ENCODE assay signal across 8 cellular contexts in genomic region chr5:149776376-149777305, GRCh38. TPM values are rescaled to one million over a fixed set of nuclear protein-coding genes. Genes with fewer than 3 reads are reported as not detected.
A peak's percentile ranks its signal among the peaks of the same experiment; 100 is the strongest.
DNase-seq lines count a peak whose midpoint lies in the region; ATAC-seq and TF ChIP-seq lines count a peak whose summit lies in the region.

No MANE protein-coding gene starts in this region.

- no peaks in the 10 kb centered on the region for H3K27me3 Mint-ChIP-seq in activated CD8-positive, alpha-beta T cell treated with anti-CD3 and anti-CD28 coated beads, Interleukin-2, amount 10 ng/mL, durations not matched to agents 7 days and 5 days (ENCODE audit: low read depth)
- no peaks in the 10 kb centered on the region for H3K27me3 Mint-ChIP-seq in activated CD8-positive, alpha-beta T cell treated with anti-CD3 and anti-CD28 coated beads for 36 hours
- H3K27me3 Mint-ChIP-seq in activated B cell treated with CpG ODN at 0.5 μM for 24 hours (no peaks in the 10 kb centered on the region), Calu3 (ENCODE audit: unreplicated experiment) (no peaks in the 10 kb centered on the region)

- no peaks in the 10 kb centered on the region for H3K27me3 ChIP-seq in suprapubic skin

- peaks cover 61% of the 10 kb centered on the region for H3K4me1 ChIP-seq in suprapubic skin

- TF ChIP-seq CTCF in activated CD8-positive, alpha-beta T cell treated with anti-CD3 and anti-CD28 coated beads for 36 hours (IDR thresholded peaks at IDR 0.05): no peak
- TF ChIP-seq CTCF in activated B cell treated with CpG ODN at 0.5 μM for 24 hours (IDR thresholded peaks at IDR 0.05) (no peak), suprapubic skin (IDR thresholded peaks at IDR 0.05) (no peak), Calu3 (IDR thresholded peaks at IDR 0.05; ENCODE audit: unreplicated experiment) (no peak)

- POLR2A ChIA-PET in activated CD8-positive, alpha-beta T cell treated with anti-CD3 and anti-CD28 coated beads, Interleukin-2, amount 10 ng/mL, durations not matched to agents 7 days and 5 days (lab: Charles Lee): interaction anchor here (0.6 kb wide), 1 partner anchor 368 kb away, joined by 4 read pairs; no protein-coding TSS in a partner anchor
- POLR2A ChIA-PET in activated CD8-positive, alpha-beta T cell treated with anti-CD3 and anti-CD28 coated beads for 36 hours (lab: Charles Lee): no interaction called here
- POLR2A ChIA-PET in activated B cell treated with CpG ODN at 0.5 μM for 24 hours (lab: Charles Lee): interaction anchor here (0.7 to 1.0 kb wide), 2 partner anchors 45 to 159 kb away, joined by 3 to 7 read pairs; no protein-coding TSS in a partner anchor

- no peak overlapping the region for H3K4me3 Mint-ChIP-seq in activated CD8-positive, alpha-beta T cell treated with anti-CD3 and anti-CD28 coated beads, Interleukin-2, amount 10 ng/mL, durations not matched to agents 7 days and 5 days
- no peak overlapping the region for H3K4me3 Mint-ChIP-seq in activated CD8-positive, alpha-beta T cell treated with anti-CD3 and anti-CD28 coated beads for 36 hours
- H3K4me3 Mint-ChIP-seq in activated B cell treated with CpG ODN at 0.5 μM for 24 hours (no peak overlapping the region), Calu3 (ENCODE audit: low read depth, unreplicated experiment) (no peak overlapping the region)

- TF ChIP-seq POLR2A in suprapubic skin (IDR thresholded peaks at IDR 0.05): no peak

- H3K9me3 ChIP-seq in suprapubic skin: no peaks in the 10 kb centered on the region

- no TSS peak for BruUV-seq in Calu3 (replicated peaks; lab: Mats Ljungman, UMichigan)

- CTCF ChIA-PET in activated CD8-positive, alpha-beta T cell treated with anti-CD3 and anti-CD28 coated beads, Interleukin-2, amount 10 ng/mL, durations not matched to agents 7 days and 5 days (lab: Charles Lee): interaction anchor here (1.2 to 1.4 kb wide), 2 partner anchors 55 to 109 kb away, joined by 3 to 4 read pairs; no protein-coding TSS in a partner anchor
- CTCF ChIA-PET in activated CD8-positive, alpha-beta T cell treated with anti-CD3 and anti-CD28 coated beads for 36 hours (lab: Charles Lee): interaction anchor here (0.7 to 2.2 kb wide), 8 partner anchors 10 to 447 kb away, joined by 3 to 13 read pairs (median 4); no protein-coding TSS in a partner anchor
- CTCF ChIA-PET in activated B cell treated with CpG ODN at 0.5 μM for 24 hours (lab: Charles Lee): interaction anchor here (1.2 to 2.7 kb wide), 3 partner anchors 45 to 140 kb away, joined by 4 to 15 read pairs (median 4); no protein-coding TSS in a partner anchor
- CTCF ChIA-PET in Calu3 (lab: Charles Lee): interaction anchor here (0.6 to 2.7 kb wide), 5 partner anchors 16 to 140 kb away, joined by 3 to 10 read pairs (median 4); no protein-coding TSS in a partner anchor

- no peak for DNase-seq in activated CD8-positive, alpha-beta T cell treated with anti-CD3 and anti-CD28 coated beads, Interleukin-2, amount 10 ng/mL, durations not matched to agents 7 days and 5 days
- DNase-seq in activated CD8-positive, alpha-beta T cell treated with anti-CD3 and anti-CD28 coated beads for 36 hours: no peak
- DNase-seq in activated B cell treated with CpG ODN at 0.5 μM for 24 hours (no peak), left colon (peak; percentile 68 to 90), suprapubic skin (ENCODE audit: low spot score in 2 of 2) (no peak), Calu3 (no peak), NCI-H82 treated with DMSO at 0.1 percent for 48 hours (lab: John Stamatoyannopoulos, UW; ENCODE audit: unreplicated experiment) (no peak)

- no peaks in the 10 kb centered on the region for H3K36me3 ChIP-seq in suprapubic skin

- no peak overlapping the region for H3K4me3 ChIP-seq in suprapubic skin

- intact Hi-C loops in activated CD8-positive, alpha-beta T cell treated with anti-CD3 and anti-CD28 coated beads for 36 hours (cut with micrococcal nuclease): no loop called here
- intact Hi-C loops in activated B cell treated with CpG ODN at 0.5 μM for 24 hours (cut with micrococcal nuclease): loop anchor here (1.0 to 5.0 kb wide), 2 partner anchors 51 to 109 kb away; no protein-coding TSS in a partner anchor
- intact Hi-C loops in left colon (cut with DNase I, micrococcal nuclease): no loop called here
- intact Hi-C loops in Calu3 (cut with micrococcal nuclease; ENCODE audit: unreplicated experiment): loop anchor here (2.0 to 5.0 kb wide), 2 partner anchors 44 to 110 kb away; partner anchors contain the start of gene PPARGC1B

- peaks cover 38% of the 10 kb centered on the region for H3K4me1 Mint-ChIP-seq in activated CD8-positive, alpha-beta T cell treated with anti-CD3 and anti-CD28 coated beads, Interleukin-2, amount 10 ng/mL, durations not matched to agents 7 days and 5 days (ENCODE audit: low read depth)
- H3K4me1 Mint-ChIP-seq in activated CD8-positive, alpha-beta T cell treated with anti-CD3 and anti-CD28 coated beads for 36 hours (ENCODE audit: low read depth): peaks cover 28% of the 10 kb centered on the region
- H3K4me1 Mint-ChIP-seq in activated B cell treated with CpG ODN at 0.5 μM for 24 hours (peaks cover 56% of the 10 kb centered on the region), Calu3 (ENCODE audit: low read depth, unreplicated experiment) (peaks cover 57% of the 10 kb centered on the region)

- peaks cover 24% of the 10 kb centered on the region for H3K36me3 Mint-ChIP-seq in activated CD8-positive, alpha-beta T cell treated with anti-CD3 and anti-CD28 coated beads, Interleukin-2, amount 10 ng/mL, durations not matched to agents 7 days and 5 days (ENCODE audit: low read depth)
- H3K36me3 Mint-ChIP-seq in activated CD8-positive, alpha-beta T cell treated with anti-CD3 and anti-CD28 coated beads for 36 hours (ENCODE audit: low read depth): peaks cover 25% of the 10 kb centered on the region
- H3K36me3 Mint-ChIP-seq in activated B cell treated with CpG ODN at 0.5 μM for 24 hours (ENCODE audit: low read depth) (peaks cover 2% of the 10 kb centered on the region), Calu3 (ENCODE audit: insufficient read depth, unreplicated experiment) (peaks cover 15% of the 10 kb centered on the region)

- TF ChIP-seq EP300 in suprapubic skin (IDR thresholded peaks at IDR 0.05): no peak

- H3K9me3 Mint-ChIP-seq in activated CD8-positive, alpha-beta T cell treated with anti-CD3 and anti-CD28 coated beads, Interleukin-2, amount 10 ng/mL, durations not matched to agents 7 days and 5 days (ENCODE audit: insufficient read depth): peaks cover 6% of the 10 kb centered on the region
- peaks cover 5% of the 10 kb centered on the region for H3K9me3 Mint-ChIP-seq in activated CD8-positive, alpha-beta T cell treated with anti-CD3 and anti-CD28 coated beads for 36 hours
- peaks cover 4% of the 10 kb centered on the region for H3K9me3 Mint-ChIP-seq in activated B cell treated with CpG ODN at 0.5 μM for 24 hours
- no peaks in the 10 kb centered on the region for H3K9me3 Mint-ChIP-seq in Calu3 (ENCODE audit: low read depth, unreplicated experiment)

- ATAC-seq in activated CD8-positive, alpha-beta T cell treated with anti-CD3 and anti-CD28 coated beads, Interleukin-2, amount 10 ng/mL, durations not matched to agents 7 days and 5 days: no peak
- ATAC-seq in activated CD8-positive, alpha-beta T cell treated with anti-CD3 and anti-CD28 coated beads for 36 hours: no peak
- no peak for ATAC-seq in activated B cell treated with CpG ODN at 0.5 μM for 24 hours (ENCODE audit: low read depth)
- peak; percentile 74 for ATAC-seq in left colon
- ATAC-seq in GM21423 (IDR thresholded peaks at IDR 0.05; ENCODE audit: unreplicated experiment): no peak

- peak overlapping the region; percentile 26 for H3K27ac ChIP-seq in suprapubic skin

- WGBS in suprapubic skin: 43% methylated on average over 9 of the region's 9 CpGs

- H3K27ac Mint-ChIP-seq in activated CD8-positive, alpha-beta T cell treated with anti-CD3 and anti-CD28 coated beads, Interleukin-2, amount 10 ng/mL, durations not matched to agents 7 days and 5 days: peak overlapping the region; percentile 31
- no peak overlapping the region for H3K27ac Mint-ChIP-seq in activated CD8-positive, alpha-beta T cell treated with anti-CD3 and anti-CD28 coated beads for 36 hours
- H3K27ac Mint-ChIP-seq in activated B cell treated with CpG ODN at 0.5 μM for 24 hours (peak overlapping the region; percentile 47), Calu3 (ENCODE audit: unreplicated experiment) (no peak overlapping the region)

RNA-seq across cellular contexts. Expression of gene PPARGC1B, which starts 46.5 kb away (rescaled TPM):
- 1 to 10 TPM; 9.4 to 9.6 TPM for total RNA-seq in activated CD8-positive, alpha-beta T cell treated with anti-CD3 and anti-CD28 coated beads, Interleukin-2, amount 10 ng/mL, durations not matched to agents 7 days and 5 days
- total RNA-seq in activated CD8-positive, alpha-beta T cell treated with anti-CD3 and anti-CD28 coated beads for 36 hours: 1 to 10 TPM; 6.8 to 7.1 TPM
- total RNA-seq in activated B cell treated with CpG ODN at 0.5 μM for 24 hours (3.7 and 6.4 TPM in 2 replicates), left colon (10 to 100 TPM; 25.7 to 60.8 TPM), suprapubic skin (10 to 100 TPM; 13.7 to 21.7 (median 17.7) TPM), Calu3 (2022) (8.8 and 9.3 TPM in 2 replicates)

Comparison
In these comparisons a context has a peak if more than half of its experiments do, and no peak if none do; other contexts are left out.
1. H3K27ac Mint-ChIP-seq: peak in activated CD8-positive, alpha-beta T cell treated with anti-CD3 and anti-CD28 coated beads, Interleukin-2, amount 10 ng/mL, durations not matched to agents 7 days and 5 days (single experiment) and activated B cell treated with CpG ODN at 0.5 μM for 24 hours (single experiment); none in activated CD8-positive, alpha-beta T cell treated with anti-CD3 and anti-CD28 coated beads for 36 hours (single experiment) and Calu3 (single experiment).
2. DNase-seq: peak in left colon (2 of 2); none in activated CD8-positive, alpha-beta T cell treated with anti-CD3 and anti-CD28 coated beads, Interleukin-2, amount 10 ng/mL, durations not matched to agents 7 days and 5 days (single experiment), activated CD8-positive, alpha-beta T cell treated with anti-CD3 and anti-CD28 coated beads for 36 hours (single experiment), activated B cell treated with CpG ODN at 0.5 μM for 24 hours (single experiment), suprapubic skin (0 of 2), Calu3 (single experiment) and NCI-H82 treated with DMSO at 0.1 percent for 48 hours (single experiment).
3. intact Hi-C loops: an anchor here in activated B cell treated with CpG ODN at 0.5 μM for 24 hours (1.0 to 5.0 kb wide) and Calu3 (2.0 to 5.0 kb wide); none called in activated CD8-positive, alpha-beta T cell treated with anti-CD3 and anti-CD28 coated beads for 36 hours and left colon.